Comparison of ENCODE assay signal across 22 cellular contexts in the genomic region with DNA sequence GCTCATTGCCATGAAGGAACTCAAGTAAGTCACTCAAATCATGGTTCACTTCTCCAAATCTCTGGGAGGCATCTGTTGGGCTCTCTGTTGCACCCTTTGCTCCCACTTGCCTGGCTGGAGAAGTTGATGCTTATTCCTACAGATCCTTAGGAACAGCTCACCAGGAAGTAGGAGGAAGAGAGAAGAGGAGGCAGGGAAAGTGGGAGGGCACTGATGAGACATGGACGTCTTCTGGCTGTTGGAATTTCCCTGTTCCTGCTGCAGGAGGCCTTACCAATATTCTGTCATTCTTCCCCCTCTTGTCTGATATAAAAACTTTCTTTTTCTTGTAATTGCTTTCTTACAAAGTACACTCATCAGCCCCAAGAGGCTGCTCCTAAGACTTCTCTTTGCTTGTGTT. TPM values are rescaled to one million over a fixed set of nuclear protein-coding genes. Genes with fewer than 3 reads are reported as not detected.
DNase-seq lines count a peak whose midpoint lies in the region; ATAC-seq and TF ChIP-seq lines count a peak whose summit lies in the region.
"Had no signal": no experiment of that assay in that cellular context is flagged by ENCODE, and none has a peak within 500 bp of the region (broad histone marks: within the 10 kb centered on the region; RNA-seq: fewer than 3 reads in every experiment).

No MANE protein-coding gene starts in this region.

- no peaks in the 10 kb centered on the region for H3K27me3 ChIP-seq in dorsolateral prefrontal cortex
- H3K27me3 ChIP-seq: BE2C had no signal

- H3K9me3 Mint-ChIP-seq in activated T-helper 17 cell treated with anti-CD3 and anti-CD28 coated beads, Interleukin-2, amount 50 U/mL, for 72 hours = no peaks in the 10 kb centered on the region
- H3K9me3 Mint-ChIP-seq in neural crest cell = no peaks in the 10 kb centered on the region
- no peaks in the 10 kb centered on the region for H3K9me3 Mint-ChIP-seq in stimulated activated effector memory CD8-positive, alpha-beta T cell treated with anti-CD3 and anti-CD28 coated beads, Interleukin-12 subunit alpha, Interleukin-12 subunit beta, amount 100 ng/mL, for 72 hours
- H3K9me3 Mint-ChIP-seq: HFFc6 had no signal

- H3K36me3 Mint-ChIP-seq in activated T-helper 17 cell treated with anti-CD3 and anti-CD28 coated beads, Interleukin-2, amount 50 U/mL, for 72 hours (ENCODE audit: low read depth) = peaks cover 74% of the 10 kb centered on the region
- peaks cover 38% of the 10 kb centered on the region for H3K36me3 Mint-ChIP-seq in neural crest cell (ENCODE audit: low read depth)
- peaks cover 80% of the 10 kb centered on the region for H3K36me3 Mint-ChIP-seq in stimulated activated effector memory CD8-positive, alpha-beta T cell treated with anti-CD3 and anti-CD28 coated beads, Interleukin-12 subunit alpha, Interleukin-12 subunit beta, amount 100 ng/mL, for 72 hours

- peak overlapping the region; percentile 1 to 100 (median 92) for H3K27ac ChIP-seq in dorsolateral prefrontal cortex
- H3K27ac ChIP-seq in OCI-LY7 (ENCODE audit: low read depth, low read length, poor library complexity, severe bottlenecking) = no peak overlapping the region
- H3K27ac ChIP-seq: A549, RWPE1 had no signal

- no peaks in the 10 kb centered on the region for H3K4me1 ChIP-seq in OCI-LY7 (ENCODE audit: insufficient read depth, low read length, poor library complexity, severe bottlenecking)
- H3K4me1 ChIP-seq: A549 had no signal

- no peak for ATAC-seq in activated T-helper 17 cell treated with anti-CD3 and anti-CD28 coated beads, Interleukin-2, amount 50 U/mL, for 72 hours (replicated peaks)
- ATAC-seq in stimulated activated effector memory CD8-positive, alpha-beta T cell treated with anti-CD3 and anti-CD28 coated beads, Interleukin-12 subunit alpha, Interleukin-12 subunit beta, amount 100 ng/mL, for 72 hours = no peak
- ATAC-seq: A549 had no signal

- TF ChIP-seq CTCF in dorsolateral prefrontal cortex (IDR thresholded peaks at IDR 0.05 in 54 of 56, conservative IDR thresholded peaks at IDR 0.05 in 2 of 56; ENCODE audit: low read depth in 1 of 56, partially characterized antibody in 56 of 56) (no peak), neural crest cell (conservative IDR thresholded peaks at IDR 0.05) (no peak), OCI-LY7 (conservative IDR thresholded peaks at IDR 0.05; ENCODE audit: low read length) (no peak)

- H3K36me3 ChIP-seq in OCI-LY7 (ENCODE audit: insufficient read depth, low read length) = peaks cover 59% of the 10 kb centered on the region

- no TSS peak for BruUV-seq in OCI-LY7 (replicated peaks; lab: Mats Ljungman, UMichigan)

- intact Hi-C loops in dorsolateral prefrontal cortex (cut with DNase I) = loop anchor here (5.0 kb wide), 2 partner anchors 80 to 150 kb away; no protein-coding TSS in a partner anchor
- intact Hi-C loops in OCI-LY7 (cut with micrococcal nuclease; ENCODE audit: unreplicated experiment) = no loop called here

- no peaks in the 10 kb centered on the region for H3K27me3 Mint-ChIP-seq in activated T-helper 17 cell treated with anti-CD3 and anti-CD28 coated beads, Interleukin-2, amount 50 U/mL, for 72 hours
- H3K27me3 Mint-ChIP-seq in neural crest cell (ENCODE audit: low read depth) = peaks cover 51% of the 10 kb centered on the region

- no peak overlapping the region for H3K4me3 Mint-ChIP-seq in activated T-helper 17 cell treated with anti-CD3 and anti-CD28 coated beads, Interleukin-2, amount 50 U/mL, for 72 hours
- H3K4me3 Mint-ChIP-seq in neural crest cell = peak overlapping the region; percentile 92
- no peak overlapping the region for H3K4me3 Mint-ChIP-seq in stimulated activated effector memory CD8-positive, alpha-beta T cell treated with anti-CD3 and anti-CD28 coated beads, Interleukin-12 subunit alpha, Interleukin-12 subunit beta, amount 100 ng/mL, for 72 hours
- H3K4me3 Mint-ChIP-seq: HFFc6 had no signal

- H3K79me2 ChIP-seq in OCI-LY7 (ENCODE audit: insufficient read depth, low read depth, low read length) = no peaks in the 10 kb centered on the region

- no peak overlapping the region for H2AFZ ChIP-seq in OCI-LY7 (ENCODE audit: low read length)

- CTCF ChIA-PET in OCI-LY7 (lab: Charles Lee; ENCODE audit: unreplicated experiment) = no interaction called here

- H3K4me1 Mint-ChIP-seq in activated T-helper 17 cell treated with anti-CD3 and anti-CD28 coated beads, Interleukin-2, amount 50 U/mL, for 72 hours = no peaks in the 10 kb centered on the region
- peaks cover 60% of the 10 kb centered on the region for H3K4me1 Mint-ChIP-seq in neural crest cell
- H3K4me1 Mint-ChIP-seq in stimulated activated effector memory CD8-positive, alpha-beta T cell treated with anti-CD3 and anti-CD28 coated beads, Interleukin-12 subunit alpha, Interleukin-12 subunit beta, amount 100 ng/mL, for 72 hours = peaks cover 5% of the 10 kb centered on the region

- H3K4me2 ChIP-seq in OCI-LY7 (ENCODE audit: low read length) = no peak overlapping the region
- H3K4me2 ChIP-seq: A549 had no signal

- H3K27ac Mint-ChIP-seq in activated T-helper 17 cell treated with anti-CD3 and anti-CD28 coated beads, Interleukin-2, amount 50 U/mL, for 72 hours = peak overlapping the region; percentile 26
- peak overlapping the region; percentile 95 for H3K27ac Mint-ChIP-seq in neural crest cell (ENCODE audit: unreplicated experiment)
- H3K27ac Mint-ChIP-seq in stimulated activated effector memory CD8-positive, alpha-beta T cell treated with anti-CD3 and anti-CD28 coated beads, Interleukin-12 subunit alpha, Interleukin-12 subunit beta, amount 100 ng/mL, for 72 hours = peak overlapping the region; percentile 54
- H3K27ac Mint-ChIP-seq: HFFc6 had no signal

- H3K4me3 ChIP-seq in dorsolateral prefrontal cortex = peak overlapping the region in 1 of 59 donors; percentile 3
- H3K4me3 ChIP-seq in OCI-LY7 (ENCODE audit: low read depth, low read length, poor library complexity, severe bottlenecking) = no peak overlapping the region
- H3K4me3 ChIP-seq: A549 had no signal

- DNase-seq in dorsolateral prefrontal cortex (no peak), neural crest cell (ENCODE audit: low read depth, low spot score) (no peak), Ammon's horn (ENCODE audit: low spot score) (no peak), OCI-LY7 (ENCODE audit: low spot score) (no peak), HPDE6-E6E7 (ENCODE audit: extremely low spot score) (no peak), SHP77 (lab: John Stamatoyannopoulos, UW) (no peak)
- DNase-seq in stimulated activated effector memory CD8-positive, alpha-beta T cell treated with anti-CD3 and anti-CD28 coated beads, Interleukin-12 subunit alpha, Interleukin-12 subunit beta, amount 100 ng/mL, for 72 hours (ENCODE audit: low spot score in 2 of 2) = no peak
- DNase-seq: BE2C, DMS79, HFFc6, KG1, NCI-H1092, NCI-H187 treated with DMSO at 0.1 percent for 48 hours, NCI-H2107, NCI-H2227 treated with DMSO at 0.1 percent for 48 hours, NCI-H510A, NCI-H748 treated with DMSO at 0.1 percent for 48 hours, SIG-M5 had no signal

- POLR2A ChIA-PET in OCI-LY7 (lab: Charles Lee) = interaction anchor here (1.2 kb wide), 1 partner anchor 13 kb away, joined by 3 read pairs; no protein-coding TSS in a partner anchor

- no peaks in the 10 kb centered on the region for H4K20me1 ChIP-seq in OCI-LY7 (ENCODE audit: insufficient read depth, low read length)

- H3K9me2 ChIP-seq in OCI-LY7 (ENCODE audit: insufficient read depth, low read length) = no peaks in the 10 kb centered on the region

- no peaks in the 10 kb centered on the region for H3K9me3 ChIP-seq in OCI-LY7 (ENCODE audit: low read length)
- H3K9me3 ChIP-seq: A549, BE2C had no signal

RNA-seq across cellular contexts. Expression of a gene that starts 13.6 kb away (rescaled TPM):
- total RNA-seq in activated T-helper 17 cell treated with anti-CD3 and anti-CD28 coated beads, Interleukin-2, amount 50 U/mL, for 72 hours = 10 to 100 TPM; 48.1 to 95.1 TPM
- total RNA-seq in dorsolateral prefrontal cortex = 100 to 1,000 TPM in 66 of 120 experiments, 10 to 100 TPM in 54; 64.4 to 251 (median 103) TPM
- total RNA-seq in neural crest cell = 137 and 143 TPM in 2 replicates
- 85.9 and 128 TPM in 2 replicates for total RNA-seq in OCI-LY7 (2014; rRNA removed; shearing (Covaris generic))
- 63.5 and 71.2 TPM in 2 replicates for total RNA-seq in OCI-LY7 (2022)

RNA-seq across cellular contexts. Expression of a gene that starts 13.7 kb away (rescaled TPM):
- under 1 TPM in 1 of 2 donors, not detected in 1; 0.84 TPM for total RNA-seq in activated T-helper 17 cell treated with anti-CD3 and anti-CD28 coated beads, Interleukin-2, amount 50 U/mL, for 72 hours
- total RNA-seq in dorsolateral prefrontal cortex (1 to 10 TPM in 69 of 120 experiments, under 1 TPM in 46, not detected in 5; 0.25 to 2.9 (median 1.1) TPM), neural crest cell (0.79 and 1.5 TPM in 2 replicates), OCI-LY7 (2022) (0.57 TPM in 1 of 2 replicates, not detected in the other)
- 0.90 and 1.2 TPM in 2 replicates for total RNA-seq in OCI-LY7 (2014; rRNA removed; shearing (Covaris generic))
- total RNA-seq: HT-29 had no signal

RNA-seq across cellular contexts. Expression of a gene that starts 17.2 kb away (rescaled TPM):
- not detected for total RNA-seq in activated T-helper 17 cell treated with anti-CD3 and anti-CD28 coated beads, Interleukin-2, amount 50 U/mL, for 72 hours
- total RNA-seq in dorsolateral prefrontal cortex = 100 to 1,000 TPM in 35 of 120 experiments, 10 to 100 TPM in 85; 19.6 to 299 (median 76.3) TPM
- total RNA-seq in neural crest cell = 279 and 293 TPM in 2 replicates
- not detected in 2 replicates for total RNA-seq in OCI-LY7 (2014; rRNA removed; shearing (Covaris generic))
- not detected in 2 replicates for total RNA-seq in OCI-LY7 (2022)
- total RNA-seq: HFFc6, HT-29 had no signal

Comparison
In these comparisons a context has a peak if more than half of its experiments do, and no peak if none do; other contexts are left out.
1. H3K27ac Mint-ChIP-seq: peak in every context shown above with its lines; median percentile 95 in neural crest cell; 54 in stimulated activated effector memory CD8-positive, alpha-beta T cell treated with anti-CD3 and anti-CD28 coated beads, Interleukin-12 subunit alpha, Interleukin-12 subunit beta, amount 100 ng/mL, for 72 hours; 26 in activated T-helper 17 cell treated with anti-CD3 and anti-CD28 coated beads, Interleukin-2, amount 50 U/mL, for 72 hours.
2. RNA of a gene that starts 17.2 kb away (total RNA-seq): 279 to 293 TPM in neural crest cell and 19.6 to 299 TPM in dorsolateral prefrontal cortex; not detected in activated T-helper 17 cell treated with anti-CD3 and anti-CD28 coated beads, Interleukin-2, amount 50 U/mL, for 72 hours and not detected in OCI-LY7; every median in the first group is over 10 times any median in the second.